Comparison of ENCODE assay signal across 8 cellular contexts in the genomic region with DNA sequence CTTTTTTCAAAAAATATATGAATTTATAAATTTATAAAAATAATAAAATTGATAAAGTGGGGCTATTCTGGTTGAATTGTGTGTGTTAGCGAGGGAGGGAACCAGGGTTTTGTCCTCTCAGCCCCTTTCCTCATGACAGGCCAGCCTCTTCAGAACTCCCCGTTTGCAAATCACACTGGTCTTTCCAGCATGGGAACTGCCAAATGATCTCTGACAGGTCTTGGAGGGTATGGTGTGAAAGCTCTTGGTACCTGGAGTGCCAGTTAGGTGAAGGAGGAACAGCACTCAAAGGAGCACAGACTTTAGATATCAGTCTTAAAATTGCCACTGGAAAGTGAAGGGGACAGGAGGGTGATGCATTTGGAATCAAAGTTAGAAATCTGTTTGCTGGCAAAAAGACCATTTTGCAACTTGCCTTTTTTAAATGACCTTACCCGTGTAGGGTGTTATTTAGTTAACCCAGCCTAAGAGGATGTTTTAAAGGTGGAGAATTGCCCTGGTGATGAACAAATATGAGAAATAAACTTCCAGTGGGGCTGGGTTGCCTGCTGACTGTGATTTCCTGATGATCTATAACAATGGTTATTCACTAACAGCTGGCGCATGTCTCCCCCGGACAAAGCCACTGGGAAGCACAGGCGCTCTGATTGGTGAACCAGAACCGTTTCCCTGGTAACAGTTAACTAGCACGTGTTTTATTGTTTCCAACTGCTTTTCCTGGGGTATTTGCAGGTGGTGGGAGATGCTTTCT.
DNase-seq lines count a peak whose midpoint lies in the region; ATAC-seq and TF ChIP-seq lines count a peak whose summit lies in the region.

No MANE protein-coding gene starts in this region.

- H3K4me1 Mint-ChIP-seq in CD14-positive monocyte, result no peaks in the 10 kb centered on the region

- no peaks in the 10 kb centered on the region for H3K9me3 Mint-ChIP-seq in CD14-positive monocyte

- no peak overlapping the region for H3K4me3 Mint-ChIP-seq in CD14-positive monocyte

- no peak overlapping the region for H3K27ac Mint-ChIP-seq in CD14-positive monocyte

- peak; percentile 83 for DNase-seq in EH (ENCODE audit: low read depth)
- peak; percentile 90 for DNase-seq in NCI-H510A treated with DMSO at 0.1 percent for 48 hours (lab: John Stamatoyannopoulos, UW)
- DNase-seq in epidermal melanocyte (ENCODE audit: insufficient read length, low spot score), result peak; percentile 43
- DNase-seq in myocyte (ENCODE audit: low read depth), result peak; percentile 85
- DNase-seq in Kasumi-1 (lab: John Stamatoyannopoulos, UW), result no peak
- DNase-seq in CD14-positive monocyte (ENCODE audit: low spot score), result no peak
- DNase-seq in activated T-cell treated with anti-CD3 and anti-CD28 coated beads, Interleukin-2, amount 50 U/mL, for 48 hours, result no peak

- ATAC-seq in GM21723 (IDR thresholded peaks at IDR 0.05; ENCODE audit: unreplicated experiment), result no peak

- no peak for TF ChIP-seq CTCF in CD14-positive monocyte (IDR thresholded peaks at IDR 0.05)

- H3K36me3 Mint-ChIP-seq in CD14-positive monocyte, result no peaks in the 10 kb centered on the region

- intact Hi-C loops in CD14-positive monocyte (cut with micrococcal nuclease), result no loop called here

- H3K27me3 Mint-ChIP-seq in CD14-positive monocyte (ENCODE audit: low read depth in 3 of 3), result peaks cover 0 to 4% (median 2%) of the 10 kb centered on the region in 3 donors

Comparison
In these comparisons a context has a peak if more than half of its experiments do, and no peak if none do; other contexts are left out.
1. DNase-seq: peak in EH (single experiment), NCI-H510A treated with DMSO at 0.1 percent for 48 hours (single experiment), epidermal melanocyte (single experiment) and myocyte (single experiment); none in Kasumi-1 (0 of 2), CD14-positive monocyte (single experiment) and activated T-cell treated with anti-CD3 and anti-CD28 coated beads, Interleukin-2, amount 50 U/mL, for 48 hours (0 of 2).